20 cellular contexts compared by ENCODE assay signal in genomic region chr9:136572596-136573313, GRCh38. TPM values are rescaled to one million over a fixed set of nuclear protein-coding genes. Genes with fewer than 3 reads are reported as not detected.
DNase-seq lines count a peak whose midpoint lies in the region; ATAC-seq and TF ChIP-seq lines count a peak whose summit lies in the region.
"Had no signal": no experiment of that assay in that cellular context is flagged by ENCODE, and none has a peak within 500 bp of the region (broad histone marks: within the 10 kb centered on the region; RNA-seq: fewer than 3 reads in every experiment).

No MANE protein-coding gene starts in this region.

- ATAC-seq in left cardiac atrium: peak; percentile 60 to 64
- ATAC-seq: activated naive CD8-positive, alpha-beta T cell treated with anti-CD3 and anti-CD28 coated beads, Interleukin-2, amount 50 U/mL, for 24 hours; esophagus mucosa had no signal

- H3K4me3 Mint-ChIP-seq in Caco-2 (ENCODE audit: unreplicated experiment) (no peak overlapping the region), nephron (peak overlapping the region in 2 of 3 experiments; percentile 2 to 12)
- H3K4me3 Mint-ChIP-seq: activated naive CD8-positive, alpha-beta T cell treated with anti-CD3 and anti-CD28 coated beads, Interleukin-2, amount 50 U/mL, for 24 hours; activated T-cell treated with anti-CD3 and anti-CD28 coated beads, Interleukin-2, amount 50 U/mL, for 72 hours had no signal

- no peaks in the 10 kb centered on the region for H3K36me3 ChIP-seq in Caco-2 (ENCODE audit: control insufficient read depth, insufficient read depth, low read length)
- H3K36me3 ChIP-seq: right lobe of liver, upper lobe of left lung had no signal

- peak overlapping the region; percentile 97 for H3K27ac ChIP-seq in RWPE1
- H3K27ac ChIP-seq: GM23248, right lobe of liver, upper lobe of left lung had no signal

- BruUV-seq in Caco-2 (replicated peaks; lab: Mats Ljungman, UMichigan): no TSS peak

- no peaks in the 10 kb centered on the region for H3K9me3 Mint-ChIP-seq in Caco-2 (ENCODE audit: unreplicated experiment)
- no peaks in the 10 kb centered on the region for H3K9me3 Mint-ChIP-seq in nephron
- H3K9me3 Mint-ChIP-seq: activated naive CD8-positive, alpha-beta T cell treated with anti-CD3 and anti-CD28 coated beads, Interleukin-2, amount 50 U/mL, for 24 hours had no signal

- TF ChIP-seq CTCF in Caco-2 (IDR thresholded peaks at IDR 0.05; ENCODE audit: insufficient read depth in 1 of 2, low read depth in 1 of 2, low read length in 1 of 2, severe bottlenecking in 1 of 2, unreplicated experiment in 1 of 2): no peak
- no peak for TF ChIP-seq CTCF in RWPE1 (conservative IDR thresholded peaks at IDR 0.05; ENCODE audit: low read depth)
- no peak for TF ChIP-seq CTCF in nephron (IDR thresholded peaks at IDR 0.05; ENCODE audit: unreplicated experiment in 3 of 3)

- CTCF ChIA-PET in Caco-2 (lab: Charles Lee): interaction anchor here (0.8 to 1.8 kb wide), 2 partner anchors 53 to 54 kb away, joined by 3 to 7 read pairs; no protein-coding TSS in a partner anchor
- CTCF ChIA-PET in RWPE1 (lab: Yijun Ruan, JAX): interaction anchor here (0.8 to 1.4 kb wide), 2 partner anchors 10 to 52 kb away, joined by 3 read pairs; no protein-coding TSS in a partner anchor

- peaks cover 55% of the 10 kb centered on the region for H3K4me1 ChIP-seq in Caco-2

- no peaks in the 10 kb centered on the region for H3K27me3 ChIP-seq in Caco-2 (replicated peaks; ENCODE audit: control insufficient read depth, insufficient read depth, low read length)
- H3K27me3 ChIP-seq: right lobe of liver, upper lobe of left lung had no signal

- no peak overlapping the region for H3K4me3 ChIP-seq in Caco-2 (ENCODE audit: low read depth, low read length)
- H3K4me3 ChIP-seq: coronary artery, GM23248, right lobe of liver, upper lobe of left lung had no signal

- H3K4me1 Mint-ChIP-seq in Caco-2 (ENCODE audit: low read depth, unreplicated experiment) (peaks cover 27% of the 10 kb centered on the region), nephron (peaks cover 49% of the 10 kb centered on the region)

- peaks cover 5% of the 10 kb centered on the region for H3K36me3 Mint-ChIP-seq in Caco-2 (ENCODE audit: insufficient read depth, unreplicated experiment)
- H3K36me3 Mint-ChIP-seq in nephron (ENCODE audit: low read depth): peaks cover 4% of the 10 kb centered on the region

- H3K9me3 ChIP-seq in Caco-2: no peaks in the 10 kb centered on the region
- H3K9me3 ChIP-seq: right lobe of liver, upper lobe of left lung had no signal

- intact Hi-C loops in Caco-2 (cut with micrococcal nuclease; ENCODE audit: unreplicated experiment): no loop called here
- intact Hi-C loops in left cardiac atrium (cut with DNase I): loop anchor here in 1 of 2 donors (10.0 kb wide), 1 partner anchor 52 kb away; no protein-coding TSS in a partner anchor

- no peak for DNase-seq in Caco-2
- DNase-seq in RWPE1 (ENCODE audit: low spot score): no peak
- DNase-seq in left cardiac atrium: no peak
- DNase-seq in NCI-H345 treated with DMSO at 0.1 percent for 48 hours (lab: John Stamatoyannopoulos, UW; ENCODE audit: unreplicated experiment): no peak
- DNase-seq in COLO668 (lab: John Stamatoyannopoulos, UW; ENCODE audit: unreplicated experiment): no peak
- no peak for DNase-seq in COLO829 (ENCODE audit: low spot score)
- DNase-seq in NCI-H2107 (lab: John Stamatoyannopoulos, UW): no peak
- DNase-seq: activated CD4-positive, alpha-beta T cell treated with anti-CD3 and anti-CD28 coated beads, Interleukin-2, amount 50 U/mL, for 48 hours; activated naive CD8-positive, alpha-beta T cell treated with anti-CD3 and anti-CD28 coated beads, Interleukin-2, amount 50 U/mL, for 24 hours; activated T-cell treated with anti-CD3 and anti-CD28 coated beads, Interleukin-2, amount 50 U/mL, for 72 hours; DMS 273 treated with DMSO at 0.1 percent for 48 hours; GM23248; NCI-H1105; NCI-H2171 treated with DMSO at 0.1 percent for 48 hours; right lobe of liver; stimulated activated CD4-positive, alpha-beta T cell treated with anti-CD3 and anti-CD28 coated beads, Interleukin-2, amount 100 ng/mL, for 48 hours had no signal

- H3K27me3 Mint-ChIP-seq in Caco-2 (ENCODE audit: insufficient read depth, unreplicated experiment) (no peaks in the 10 kb centered on the region), nephron (ENCODE audit: low read depth) (peaks cover 5% of the 10 kb centered on the region)
- H3K27me3 Mint-ChIP-seq: activated naive CD8-positive, alpha-beta T cell treated with anti-CD3 and anti-CD28 coated beads, Interleukin-2, amount 50 U/mL, for 24 hours had no signal

- POLR2A ChIA-PET in Caco-2 (lab: Charles Lee): interaction anchor here (0.6 kb wide), 1 partner anchor 194 kb away, joined by 3 read pairs; no protein-coding TSS in a partner anchor
- POLR2A ChIA-PET in RWPE1 (lab: Yijun Ruan, JAX; ENCODE audit: low non-redundant PET): interaction anchor here (0.6 kb wide), 1 partner anchor 419 kb away, joined by 4 read pairs; no protein-coding TSS in a partner anchor

- peak overlapping the region; percentile 97 for H3K27ac Mint-ChIP-seq in Caco-2 (ENCODE audit: unreplicated experiment)
- peak overlapping the region; percentile 86 to 87 (median 86) for H3K27ac Mint-ChIP-seq in nephron
- H3K27ac Mint-ChIP-seq: activated naive CD8-positive, alpha-beta T cell treated with anti-CD3 and anti-CD28 coated beads, Interleukin-2, amount 50 U/mL, for 24 hours; activated T-cell treated with anti-CD3 and anti-CD28 coated beads, Interleukin-2, amount 50 U/mL, for 72 hours had no signal

RNA-seq across cellular contexts. Expression of gene NOTCH1, which starts 26.9 kb away (rescaled TPM):
- total RNA-seq in Caco-2 (2022) (5.5 and 6.3 TPM in 2 replicates), left cardiac atrium (10 to 100 TPM; 22.7 to 36.0 TPM)
